ENCODE assay signal across 1 cellular context in genomic region chr21:28883931-28884330, GRCh38.
TF ChIP-seq lines count a peak whose summit lies in the region.

No MANE protein-coding gene starts in this region.

TF ChIP-seq in WTC11, 78 proteins besides CTCF, POLR2A, EP300 and RAD21 (continued from another document):
- TF ChIP-seq, protein P1, sequence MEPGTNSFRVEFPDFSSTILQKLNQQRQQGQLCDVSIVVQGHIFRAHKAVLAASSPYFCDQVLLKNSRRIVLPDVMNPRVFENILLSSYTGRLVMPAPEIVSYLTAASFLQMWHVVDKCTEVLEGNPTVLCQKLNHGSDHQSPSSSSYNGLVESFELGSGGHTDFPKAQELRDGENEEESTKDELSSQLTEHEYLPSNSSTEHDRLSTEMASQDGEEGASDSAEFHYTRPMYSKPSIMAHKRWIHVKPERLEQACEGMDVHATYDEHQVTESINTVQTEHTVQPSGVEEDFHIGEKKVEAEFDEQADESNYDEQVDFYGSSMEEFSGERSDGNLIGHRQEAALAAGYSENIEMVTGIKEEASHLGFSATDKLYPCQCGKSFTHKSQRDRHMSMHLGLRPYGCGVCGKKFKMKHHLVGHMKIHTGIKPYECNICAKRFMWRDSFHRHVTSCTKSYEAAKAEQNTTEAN (CRISPR knock-in tag; IDR thresholded peaks at IDR 0.05): no peak
- TF ChIP-seq MXD4 (CRISPR knock-in tag; IDR thresholded peaks at IDR 0.05; ENCODE audit: borderline replicate concordance) (no peak), NFE2L1 (CRISPR knock-in tag; IDR thresholded peaks at IDR 0.05) (no peak)
- TF ChIP-seq, protein P2, sequence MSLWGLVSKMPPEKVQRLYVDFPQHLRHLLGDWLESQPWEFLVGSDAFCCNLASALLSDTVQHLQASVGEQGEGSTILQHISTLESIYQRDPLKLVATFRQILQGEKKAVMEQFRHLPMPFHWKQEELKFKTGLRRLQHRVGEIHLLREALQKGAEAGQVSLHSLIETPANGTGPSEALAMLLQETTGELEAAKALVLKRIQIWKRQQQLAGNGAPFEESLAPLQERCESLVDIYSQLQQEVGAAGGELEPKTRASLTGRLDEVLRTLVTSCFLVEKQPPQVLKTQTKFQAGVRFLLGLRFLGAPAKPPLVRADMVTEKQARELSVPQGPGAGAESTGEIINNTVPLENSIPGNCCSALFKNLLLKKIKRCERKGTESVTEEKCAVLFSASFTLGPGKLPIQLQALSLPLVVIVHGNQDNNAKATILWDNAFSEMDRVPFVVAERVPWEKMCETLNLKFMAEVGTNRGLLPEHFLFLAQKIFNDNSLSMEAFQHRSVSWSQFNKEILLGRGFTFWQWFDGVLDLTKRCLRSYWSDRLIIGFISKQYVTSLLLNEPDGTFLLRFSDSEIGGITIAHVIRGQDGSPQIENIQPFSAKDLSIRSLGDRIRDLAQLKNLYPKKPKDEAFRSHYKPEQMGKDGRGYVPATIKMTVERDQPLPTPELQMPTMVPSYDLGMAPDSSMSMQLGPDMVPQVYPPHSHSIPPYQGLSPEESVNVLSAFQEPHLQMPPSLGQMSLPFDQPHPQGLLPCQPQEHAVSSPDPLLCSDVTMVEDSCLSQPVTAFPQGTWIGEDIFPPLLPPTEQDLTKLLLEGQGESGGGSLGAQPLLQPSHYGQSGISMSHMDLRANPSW (CRISPR knock-in tag; conservative IDR thresholded peaks at IDR 0.05; ENCODE audit: low read depth): no peak
